ENCODE assay signal across 2 cellular contexts in genomic region chr5:58629190-58630159, GRCh38.
TF ChIP-seq lines count a peak whose summit lies in the region.

No MANE protein-coding gene starts in this region.

TF ChIP-seq in WTC11, 78 proteins besides CTCF, POLR2A, EP300 and RAD21 (continued from another document):
- no peak for TF ChIP-seq NR3C1 (CRISPR knock-in tag; conservative IDR thresholded peaks at IDR 0.05; ENCODE audit: low read depth)
- no peak for TF ChIP-seq TEAD4 (CRISPR knock-in tag; IDR thresholded peaks at IDR 0.05)
- TF ChIP-seq, protein P1, sequence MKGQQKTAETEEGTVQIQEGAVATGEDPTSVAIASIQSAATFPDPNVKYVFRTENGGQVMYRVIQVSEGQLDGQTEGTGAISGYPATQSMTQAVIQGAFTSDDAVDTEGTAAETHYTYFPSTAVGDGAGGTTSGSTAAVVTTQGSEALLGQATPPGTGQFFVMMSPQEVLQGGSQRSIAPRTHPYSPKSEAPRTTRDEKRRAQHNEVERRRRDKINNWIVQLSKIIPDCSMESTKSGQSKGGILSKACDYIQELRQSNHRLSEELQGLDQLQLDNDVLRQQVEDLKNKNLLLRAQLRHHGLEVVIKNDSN (CRISPR knock-in tag; IDR thresholded peaks at IDR 0.05) = no peak
- no peak for TF ChIP-seq OVOL2 (CRISPR knock-in tag; IDR thresholded peaks at IDR 0.05; ENCODE audit: borderline replicate concordance)

TF ChIP-seq in HepG2, 621 proteins besides CTCF, POLR2A, EP300 and RAD21 (continued from another document):
- TF ChIP-seq, protein P2, sequence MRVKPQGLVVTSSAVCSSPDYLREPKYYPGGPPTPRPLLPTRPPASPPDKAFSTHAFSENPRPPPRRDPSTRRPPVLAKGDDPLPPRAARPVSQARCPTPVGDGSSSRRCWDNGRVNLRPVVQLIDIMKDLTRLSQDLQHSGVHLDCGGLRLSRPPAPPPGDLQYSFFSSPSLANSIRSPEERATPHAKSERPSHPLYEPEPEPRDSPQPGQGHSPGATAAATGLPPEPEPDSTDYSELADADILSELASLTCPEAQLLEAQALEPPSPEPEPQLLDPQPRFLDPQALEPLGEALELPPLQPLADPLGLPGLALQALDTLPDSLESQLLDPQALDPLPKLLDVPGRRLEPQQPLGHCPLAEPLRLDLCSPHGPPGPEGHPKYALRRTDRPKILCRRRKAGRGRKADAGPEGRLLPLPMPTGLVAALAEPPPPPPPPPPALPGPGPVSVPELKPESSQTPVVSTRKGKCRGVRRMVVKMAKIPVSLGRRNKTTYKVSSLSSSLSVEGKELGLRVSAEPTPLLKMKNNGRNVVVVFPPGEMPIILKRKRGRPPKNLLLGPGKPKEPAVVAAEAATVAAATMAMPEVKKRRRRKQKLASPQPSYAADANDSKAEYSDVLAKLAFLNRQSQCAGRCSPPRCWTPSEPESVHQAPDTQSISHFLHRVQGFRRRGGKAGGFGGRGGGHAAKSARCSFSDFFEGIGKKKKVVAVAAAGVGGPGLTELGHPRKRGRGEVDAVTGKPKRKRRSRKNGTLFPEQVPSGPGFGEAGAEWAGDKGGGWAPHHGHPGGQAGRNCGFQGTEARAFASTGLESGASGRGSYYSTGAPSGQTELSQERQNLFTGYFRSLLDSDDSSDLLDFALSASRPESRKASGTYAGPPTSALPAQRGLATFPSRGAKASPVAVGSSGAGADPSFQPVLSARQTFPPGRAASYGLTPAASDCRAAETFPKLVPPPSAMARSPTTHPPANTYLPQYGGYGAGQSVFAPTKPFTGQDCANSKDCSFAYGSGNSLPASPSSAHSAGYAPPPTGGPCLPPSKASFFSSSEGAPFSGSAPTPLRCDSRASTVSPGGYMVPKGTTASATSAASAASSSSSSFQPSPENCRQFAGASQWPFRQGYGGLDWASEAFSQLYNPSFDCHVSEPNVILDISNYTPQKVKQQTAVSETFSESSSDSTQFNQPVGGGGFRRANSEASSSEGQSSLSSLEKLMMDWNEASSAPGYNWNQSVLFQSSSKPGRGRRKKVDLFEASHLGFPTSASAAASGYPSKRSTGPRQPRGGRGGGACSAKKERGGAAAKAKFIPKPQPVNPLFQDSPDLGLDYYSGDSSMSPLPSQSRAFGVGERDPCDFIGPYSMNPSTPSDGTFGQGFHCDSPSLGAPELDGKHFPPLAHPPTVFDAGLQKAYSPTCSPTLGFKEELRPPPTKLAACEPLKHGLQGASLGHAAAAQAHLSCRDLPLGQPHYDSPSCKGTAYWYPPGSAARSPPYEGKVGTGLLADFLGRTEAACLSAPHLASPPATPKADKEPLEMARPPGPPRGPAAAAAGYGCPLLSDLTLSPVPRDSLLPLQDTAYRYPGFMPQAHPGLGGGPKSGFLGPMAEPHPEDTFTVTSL (CRISPR knock-in tag; IDR thresholded peaks at IDR 0.05; ENCODE audit: borderline replicate concordance) = peak; percentile 52; the same call in 1 of the 2 replicates
- TF ChIP-seq ARID5B (CRISPR knock-in tag; IDR thresholded peaks at IDR 0.05) (0 out of 2 replicates have a peak, but pooled peaks have one; percentile 17), HNF4A (CRISPR knock-in tag; IDR thresholded peaks at IDR 0.05) (peak; percentile 75), FOXA3 (CRISPR knock-in tag; IDR thresholded peaks at IDR 0.05) (peak; percentile 28; the same call in 1 of the 2 replicates), ISL2 (CRISPR knock-in tag; IDR thresholded peaks at IDR 0.05) (0 out of 2 replicates have a peak, but pooled peaks have one; percentile 32), ZMYM4 (CRISPR knock-in tag; IDR thresholded peaks at IDR 0.05) (no peak), FOXJ3 (CRISPR knock-in tag; IDR thresholded peaks at IDR 0.05; ENCODE audit: borderline replicate concordance) (peak; percentile 20; the same call in 1 of the 2 replicates), ZNF335 (CRISPR knock-in tag; IDR thresholded peaks at IDR 0.05) (no peak), BCL3 (CRISPR knock-in tag; IDR thresholded peaks at IDR 0.05) (no peak), BCL6 (CRISPR knock-in tag; IDR thresholded peaks at IDR 0.05) (peak; percentile 53)
- TF ChIP-seq, protein P3, sequence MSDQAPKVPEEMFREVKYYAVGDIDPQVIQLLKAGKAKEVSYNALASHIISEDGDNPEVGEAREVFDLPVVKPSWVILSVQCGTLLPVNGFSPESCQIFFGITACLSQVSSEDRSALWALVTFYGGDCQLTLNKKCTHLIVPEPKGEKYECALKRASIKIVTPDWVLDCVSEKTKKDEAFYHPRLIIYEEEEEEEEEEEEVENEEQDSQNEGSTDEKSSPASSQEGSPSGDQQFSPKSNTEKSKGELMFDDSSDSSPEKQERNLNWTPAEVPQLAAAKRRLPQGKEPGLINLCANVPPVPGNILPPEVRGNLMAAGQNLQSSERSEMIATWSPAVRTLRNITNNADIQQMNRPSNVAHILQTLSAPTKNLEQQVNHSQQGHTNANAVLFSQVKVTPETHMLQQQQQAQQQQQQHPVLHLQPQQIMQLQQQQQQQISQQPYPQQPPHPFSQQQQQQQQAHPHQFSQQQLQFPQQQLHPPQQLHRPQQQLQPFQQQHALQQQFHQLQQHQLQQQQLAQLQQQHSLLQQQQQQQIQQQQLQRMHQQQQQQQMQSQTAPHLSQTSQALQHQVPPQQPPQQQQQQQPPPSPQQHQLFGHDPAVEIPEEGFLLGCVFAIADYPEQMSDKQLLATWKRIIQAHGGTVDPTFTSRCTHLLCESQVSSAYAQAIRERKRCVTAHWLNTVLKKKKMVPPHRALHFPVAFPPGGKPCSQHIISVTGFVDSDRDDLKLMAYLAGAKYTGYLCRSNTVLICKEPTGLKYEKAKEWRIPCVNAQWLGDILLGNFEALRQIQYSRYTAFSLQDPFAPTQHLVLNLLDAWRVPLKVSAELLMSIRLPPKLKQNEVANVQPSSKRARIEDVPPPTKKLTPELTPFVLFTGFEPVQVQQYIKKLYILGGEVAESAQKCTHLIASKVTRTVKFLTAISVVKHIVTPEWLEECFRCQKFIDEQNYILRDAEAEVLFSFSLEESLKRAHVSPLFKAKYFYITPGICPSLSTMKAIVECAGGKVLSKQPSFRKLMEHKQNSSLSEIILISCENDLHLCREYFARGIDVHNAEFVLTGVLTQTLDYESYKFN (CRISPR knock-in tag; conservative IDR thresholded peaks at IDR 0.05) = peak; percentile 48; the same call in 1 of the 2 replicates
- TF ChIP-seq, protein P4, sequence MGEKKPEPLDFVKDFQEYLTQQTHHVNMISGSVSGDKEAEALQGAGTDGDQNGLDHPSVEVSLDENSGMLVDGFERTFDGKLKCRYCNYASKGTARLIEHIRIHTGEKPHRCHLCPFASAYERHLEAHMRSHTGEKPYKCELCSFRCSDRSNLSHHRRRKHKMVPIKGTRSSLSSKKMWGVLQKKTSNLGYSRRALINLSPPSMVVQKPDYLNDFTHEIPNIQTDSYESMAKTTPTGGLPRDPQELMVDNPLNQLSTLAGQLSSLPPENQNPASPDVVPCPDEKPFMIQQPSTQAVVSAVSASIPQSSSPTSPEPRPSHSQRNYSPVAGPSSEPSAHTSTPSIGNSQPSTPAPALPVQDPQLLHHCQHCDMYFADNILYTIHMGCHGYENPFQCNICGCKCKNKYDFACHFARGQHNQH (CRISPR knock-in tag; IDR thresholded peaks at IDR 0.05) = peak; percentile 51; the same call in 1 of the 2 replicates
- TF ChIP-seq, protein P5, sequence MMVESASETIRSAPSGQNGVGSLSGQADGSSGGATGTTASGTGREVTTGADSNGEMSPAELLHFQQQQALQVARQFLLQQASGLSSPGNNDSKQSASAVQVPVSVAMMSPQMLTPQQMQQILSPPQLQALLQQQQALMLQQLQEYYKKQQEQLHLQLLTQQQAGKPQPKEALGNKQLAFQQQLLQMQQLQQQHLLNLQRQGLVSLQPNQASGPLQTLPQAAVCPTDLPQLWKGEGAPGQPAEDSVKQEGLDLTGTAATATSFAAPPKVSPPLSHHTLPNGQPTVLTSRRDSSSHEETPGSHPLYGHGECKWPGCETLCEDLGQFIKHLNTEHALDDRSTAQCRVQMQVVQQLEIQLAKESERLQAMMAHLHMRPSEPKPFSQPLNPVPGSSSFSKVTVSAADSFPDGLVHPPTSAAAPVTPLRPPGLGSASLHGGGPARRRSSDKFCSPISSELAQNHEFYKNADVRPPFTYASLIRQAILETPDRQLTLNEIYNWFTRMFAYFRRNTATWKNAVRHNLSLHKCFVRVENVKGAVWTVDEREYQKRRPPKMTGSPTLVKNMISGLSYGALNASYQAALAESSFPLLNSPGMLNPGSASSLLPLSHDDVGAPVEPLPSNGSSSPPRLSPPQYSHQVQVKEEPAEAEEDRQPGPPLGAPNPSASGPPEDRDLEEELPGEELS (CRISPR knock-in tag; IDR thresholded peaks at IDR 0.05) = peak; percentile 42; the same call in 1 of the 2 replicates
TF ChIP-seq in HepG2: peak in this region for 10.
